Comparison of ENCODE assay signal across 9 cellular contexts in the genomic region with DNA sequence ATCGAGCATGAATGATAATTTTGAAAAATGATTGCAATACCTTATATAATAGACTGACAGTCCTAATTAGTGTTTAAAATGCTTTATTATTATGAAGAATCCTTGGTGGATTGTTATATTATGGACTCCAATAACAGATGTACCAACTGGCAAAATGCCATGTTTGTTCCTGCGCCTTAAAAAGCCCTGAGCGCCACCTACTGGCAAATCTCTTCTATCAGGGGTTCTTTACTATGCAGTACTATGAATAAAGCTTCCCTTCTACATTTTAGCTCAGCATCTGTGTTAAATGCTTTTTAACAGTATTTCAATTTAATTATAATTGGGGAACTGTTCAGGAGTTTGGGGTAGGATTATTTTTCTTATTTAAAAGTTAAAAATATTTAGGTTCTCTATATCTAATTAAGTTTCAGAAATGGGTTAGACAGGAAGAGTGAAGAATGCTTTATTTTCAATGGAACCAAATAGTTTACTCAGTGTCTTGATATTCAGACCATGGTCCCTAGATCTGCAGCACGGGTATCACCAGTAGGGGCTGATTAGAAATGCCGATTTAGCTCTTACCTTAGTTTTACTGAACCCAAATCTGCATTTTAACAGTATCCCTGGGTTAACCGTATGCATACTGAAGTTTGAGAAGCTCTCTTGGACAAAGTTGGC. TPM values are rescaled to one million over a fixed set of nuclear protein-coding genes. Genes with fewer than 3 reads are reported as not detected.
DNase-seq lines count a peak whose midpoint lies in the region; ATAC-seq and TF ChIP-seq lines count a peak whose summit lies in the region.
"Had no signal": no experiment of that assay in that cellular context is flagged by ENCODE, and none has a peak within 500 bp of the region (broad histone marks: within the 10 kb centered on the region; RNA-seq: fewer than 3 reads in every experiment).

No MANE protein-coding gene starts in this region.

- no peaks in the 10 kb centered on the region for H3K9me3 Mint-ChIP-seq in Caco-2 (ENCODE audit: unreplicated experiment)
- H3K9me3 Mint-ChIP-seq: T-helper 1 cell treated with Interleukin-12 subunit alpha and Interleukin-12 subunit beta and Interleukin-4 antibody, amounts not matched to agents 30 μg/mL and 1 μg/mL, for 36 hours had no signal

- TF ChIP-seq CTCF in Caco-2 (IDR thresholded peaks at IDR 0.05; ENCODE audit: insufficient read depth in 1 of 2, low read depth in 1 of 2, low read length in 1 of 2, severe bottlenecking in 1 of 2, unreplicated experiment in 1 of 2), result peak; percentile 46 to 63
- peak; percentile 81 for TF ChIP-seq CTCF in astrocyte of the cerebellum (IDR thresholded peaks at IDR 0.05; ENCODE audit: low read depth, low read length, missing control alignments)

- H3K4me1 ChIP-seq in Caco-2 (no peaks in the 10 kb centered on the region), HAP-1 (peaks cover 23% of the 10 kb centered on the region)

- no peak for ATAC-seq in HG03159 (IDR thresholded peaks at IDR 0.05; ENCODE audit: unreplicated experiment)

- intact Hi-C loops in Caco-2 (cut with micrococcal nuclease; ENCODE audit: unreplicated experiment), result no loop called here

- BruUV-seq in Caco-2 (replicated peaks; lab: Mats Ljungman, UMichigan), result no TSS peak

- no peak overlapping the region for H3K27ac Mint-ChIP-seq in Caco-2 (ENCODE audit: unreplicated experiment)
- H3K27ac Mint-ChIP-seq: T-helper 1 cell treated with Interleukin-12 subunit alpha and Interleukin-12 subunit beta and Interleukin-4 antibody, amounts not matched to agents 30 μg/mL and 1 μg/mL, for 36 hours had no signal

- no peak overlapping the region for H3K4me3 ChIP-seq in Caco-2 (ENCODE audit: low read depth, low read length)
- no peak overlapping the region for H3K4me3 ChIP-seq in HAP-1
- H3K4me3 ChIP-seq in astrocyte of the cerebellum (ENCODE audit: low read depth, low read length), result no peak overlapping the region
- no peak overlapping the region for H3K4me3 ChIP-seq in skeletal muscle cell (ENCODE audit: low read depth, low read length)

- H3K4me3 Mint-ChIP-seq in Caco-2 (ENCODE audit: unreplicated experiment), result no peak overlapping the region
- H3K4me3 Mint-ChIP-seq: T-helper 1 cell treated with Interleukin-12 subunit alpha and Interleukin-12 subunit beta and Interleukin-4 antibody, amounts not matched to agents 30 μg/mL and 1 μg/mL, for 36 hours had no signal

- H3K27me3 ChIP-seq in Caco-2 (replicated peaks; ENCODE audit: control insufficient read depth, insufficient read depth, low read length) (no peaks in the 10 kb centered on the region), HAP-1 (ENCODE audit: low read depth) (no peaks in the 10 kb centered on the region)

- H3K36me3 ChIP-seq in Caco-2 (ENCODE audit: control insufficient read depth, insufficient read depth, low read length) (no peaks in the 10 kb centered on the region), HAP-1 (replicated peaks) (peaks cover 3% of the 10 kb centered on the region; the same call in 1 of the 2 replicates)

- H3K9me3 ChIP-seq in Caco-2 (no peaks in the 10 kb centered on the region), HAP-1 (no peaks in the 10 kb centered on the region)

- no peaks in the 10 kb centered on the region for H3K27me3 Mint-ChIP-seq in Caco-2 (ENCODE audit: insufficient read depth, unreplicated experiment)

- in situ Hi-C loops in HAP-1 (cut with MboI; ENCODE audit: low sequenced_read_pairs) (no loop called here), astrocyte of the cerebellum (cut with HindIII; ENCODE audit: low sequenced_read_pairs) (loop anchor here (5.0 to 25.0 kb wide), 2 partner anchors 54 to 854 kb away; no protein-coding TSS in a partner anchor)

- no peaks in the 10 kb centered on the region for H3K36me3 Mint-ChIP-seq in Caco-2 (ENCODE audit: insufficient read depth, unreplicated experiment)

- DNase-seq in Caco-2 (peak; percentile 53 to 62), HAP-1 (ENCODE audit: low spot score in 2 of 2) (peak; percentile 76 to 90), NCI-H1930 (lab: John Stamatoyannopoulos, UW) (peak; percentile 20 to 71), T-helper 22 cell (ENCODE audit: low read depth) (peak; percentile 55), astrocyte of the cerebellum (ENCODE audit: low read depth) (peak; percentile 92), hepatic stellate cell (ENCODE audit: low spot score) (peak; percentile 54), skeletal muscle cell (ENCODE audit: low read depth) (peak; percentile 71)

- POLR2A ChIA-PET in Caco-2 (lab: Charles Lee), result interaction anchor here (0.5 to 0.6 kb wide), 2 partner anchors 18 to 40 kb away, joined by 3 to 4 read pairs; a partner anchor contains a TSS

- CTCF ChIA-PET in Caco-2 (lab: Charles Lee), result interaction anchor here (0.6 to 1.4 kb wide), 7 partner anchors 9 to 49 kb away, joined by 3 to 5 read pairs (median 3); a partner anchor contains a TSS

- no peaks in the 10 kb centered on the region for H3K4me1 Mint-ChIP-seq in Caco-2 (ENCODE audit: low read depth, unreplicated experiment)

RNA-seq across cellular contexts. Expression of a gene that starts 20.0 kb away (rescaled TPM):
- 18.0 and 20.3 TPM in 2 replicates for total RNA-seq in Caco-2 (2022)

RNA-seq across cellular contexts. Expression of a gene that starts 25.6 kb away (rescaled TPM):
- total RNA-seq in Caco-2 (2022), result 9.3 and 10.2 TPM in 2 replicates

RNA-seq across cellular contexts. Expression of a gene that starts 40.7 kb away (rescaled TPM):
- 24.1 and 24.6 TPM in 2 replicates for total RNA-seq in Caco-2 (2022)
